Comparison of ENCODE assay signal across 22 cellular contexts in the genomic region with DNA sequence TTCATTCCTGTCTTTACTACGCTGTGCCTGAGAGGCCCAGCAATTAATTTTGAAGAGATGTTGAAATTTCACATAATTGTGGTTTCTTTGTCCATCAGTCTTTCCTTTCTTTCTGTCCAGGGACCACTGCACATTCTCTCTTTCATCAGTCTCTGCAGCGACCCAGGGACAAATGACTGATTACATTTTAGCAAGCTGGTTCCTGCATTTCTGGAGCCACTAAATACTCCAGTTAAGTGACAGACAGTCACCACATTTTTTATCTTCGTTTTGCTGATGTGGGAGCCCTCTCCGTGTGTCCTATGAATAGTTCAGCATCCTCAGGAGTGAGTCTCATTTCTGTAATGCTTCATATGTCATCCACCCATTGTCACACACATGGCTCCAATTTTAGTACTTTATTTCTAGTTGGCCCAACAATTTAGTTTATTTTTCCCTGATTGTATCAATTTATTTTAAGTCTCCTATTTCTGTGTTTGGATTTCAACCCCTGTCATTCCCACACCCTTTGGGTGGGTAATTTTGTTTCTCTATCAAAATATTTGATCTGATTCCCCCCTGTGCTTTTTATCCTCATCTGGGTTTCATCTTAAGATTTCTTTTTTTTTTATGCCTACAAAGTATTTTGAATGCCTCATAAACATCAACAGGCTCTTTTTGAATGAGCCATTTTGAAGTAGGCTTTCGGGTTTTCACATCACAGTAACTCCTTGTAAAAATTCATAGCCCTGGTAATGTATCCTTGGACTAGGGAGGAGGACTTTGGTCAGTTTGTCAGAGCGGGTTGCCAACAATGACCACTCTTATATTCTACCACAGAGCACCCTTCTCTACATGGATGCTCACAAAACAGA.
DNase-seq lines count a peak whose midpoint lies in the region; ATAC-seq and TF ChIP-seq lines count a peak whose summit lies in the region.
"Had no signal": no experiment of that assay in that cellular context is flagged by ENCODE, and none has a peak within 500 bp of the region (broad histone marks: within the 10 kb centered on the region; RNA-seq: fewer than 3 reads in every experiment).

No MANE protein-coding gene starts in this region.

- no peak for TF ChIP-seq POLR2A in vagina (IDR thresholded peaks at IDR 0.05)

- no peaks in the 10 kb centered on the region for H3K9me3 ChIP-seq in vagina
- H3K9me3 ChIP-seq: lower lobe of right lung, pancreas, uterus had no signal

- H3K36me3 ChIP-seq in BJ (ENCODE audit: control insufficient read depth, insufficient read depth, low read length) (no peaks in the 10 kb centered on the region), vagina (no peaks in the 10 kb centered on the region)
- H3K36me3 ChIP-seq: lower lobe of right lung, pancreas, uterus had no signal

- H3K36me3 Mint-ChIP-seq in mesothelial cell of epicardium, result peaks cover 5% of the 10 kb centered on the region
- H3K36me3 Mint-ChIP-seq: naive B cell had no signal

- DNase-seq in BJ (ENCODE audit: low read depth) (peak; percentile 69), NOMO-1 (lab: John Stamatoyannopoulos, UW; ENCODE audit: unreplicated experiment in 2 of 2) (peak; percentile 58 to 80), dedifferentiated amniotic fluid mesenchymal stem cell (ENCODE audit: extremely low spot score) (peak; percentile 39), mesothelial cell of epicardium (ENCODE audit: low spot score in 2 of 2, unreplicated experiment in 2 of 2) (no peak), vagina (ENCODE audit: extremely low spot score in 2 of 2) (no peak), T-helper 1 cell (no peak), iPS-NIHi11 (ENCODE audit: low spot score) (no peak)
- DNase-seq: activated CD4-positive, alpha-beta T cell treated with anti-CD3 and anti-CD28 coated beads, Interleukin-2, amount 10 ng/mL, durations not matched to agents 24 days and 14 days; activated effector memory CD4-positive, alpha-beta T cell treated with Interleukin-2 at 50 U/mL for 16 hours; anterior cingulate cortex; Calu3; endodermal cell; GDM1; lower lobe of right lung; naive B cell; NCI-H526 treated with DMSO at 0.1 percent for 48 hours; pancreas; PC-9; stimulated activated CD4-positive, alpha-beta T cell treated with anti-CD3 and anti-CD28 coated beads, Interleukin-4, amount 100 ng/mL, for 1 hour; uterus had no signal

- peak overlapping the region; percentile 74 for H3K27ac Mint-ChIP-seq in mesothelial cell of epicardium
- H3K27ac Mint-ChIP-seq: activated CD4-positive, alpha-beta T cell treated with anti-CD3 and anti-CD28 coated beads, Interleukin-2, amount 10 ng/mL, durations not matched to agents 24 days and 14 days; B cell; endodermal cell; naive B cell had no signal

- H3K27me3 ChIP-seq in BJ (ENCODE audit: control insufficient read depth, insufficient read depth, low read length), result no peaks in the 10 kb centered on the region
- no peaks in the 10 kb centered on the region for H3K27me3 ChIP-seq in vagina
- H3K27me3 ChIP-seq: pancreas, uterus had no signal

- H3K4me1 Mint-ChIP-seq in mesothelial cell of epicardium, result peaks cover 40% of the 10 kb centered on the region
- H3K4me1 Mint-ChIP-seq: activated CD4-positive, alpha-beta T cell treated with anti-CD3 and anti-CD28 coated beads, Interleukin-2, amount 10 ng/mL, durations not matched to agents 24 days and 14 days; B cell; endodermal cell; naive B cell had no signal

- intact Hi-C loops in vagina (cut with DNase I), result no loop called here

- H3K4me3 ChIP-seq in BJ (ENCODE audit: low read depth, low read length), result no peak overlapping the region
- no peak overlapping the region for H3K4me3 ChIP-seq in vagina
- H3K4me3 ChIP-seq: lower lobe of right lung, pancreas, PC-9, uterus had no signal

- no peak overlapping the region for H3K27ac ChIP-seq in vagina
- H3K27ac ChIP-seq: lower lobe of right lung, pancreas, PC-9, uterus had no signal

- ATAC-seq in activated CD4-positive, CD25-positive, alpha-beta regulatory T cell treated with anti-CD3 and anti-CD28 coated beads, Interleukin-2, amount 50 U/mL, for 24 hours, result no peak
- ATAC-seq: lower lobe of right lung, pancreas had no signal

- H3K27me3 Mint-ChIP-seq in mesothelial cell of epicardium (ENCODE audit: low read depth), result no peaks in the 10 kb centered on the region
- H3K27me3 Mint-ChIP-seq: activated CD4-positive, alpha-beta T cell treated with anti-CD3 and anti-CD28 coated beads, Interleukin-2, amount 10 ng/mL, durations not matched to agents 24 days and 14 days; B cell; naive B cell had no signal

- POLR2A ChIA-PET in BJ (lab: Charles Lee), result no interaction called here

- TF ChIP-seq CTCF in BJ (IDR thresholded peaks at IDR 0.05; ENCODE audit: insufficient read depth, low read depth, low read length) (no peak), mesothelial cell of epicardium (IDR thresholded peaks at IDR 0.05; ENCODE audit: unreplicated experiment) (no peak), vagina (IDR thresholded peaks at IDR 0.05) (no peak)

- H3K9me3 Mint-ChIP-seq in mesothelial cell of epicardium, result peaks cover 14% of the 10 kb centered on the region
- H3K9me3 Mint-ChIP-seq: activated CD4-positive, alpha-beta T cell treated with anti-CD3 and anti-CD28 coated beads, Interleukin-2, amount 10 ng/mL, durations not matched to agents 24 days and 14 days had no signal

- H3K4me3 Mint-ChIP-seq in mesothelial cell of epicardium, result no peak overlapping the region
- H3K4me3 Mint-ChIP-seq: activated CD4-positive, alpha-beta T cell treated with anti-CD3 and anti-CD28 coated beads, Interleukin-2, amount 10 ng/mL, durations not matched to agents 24 days and 14 days; B cell; endodermal cell; naive B cell had no signal

- CTCF ChIA-PET in BJ (lab: Yijun Ruan, JAX), result no interaction called here

- no peaks in the 10 kb centered on the region for H3K4me1 ChIP-seq in vagina
- H3K4me1 ChIP-seq: lower lobe of right lung, uterus had no signal

Comparison
In these comparisons a context has a peak if more than half of its experiments do, and no peak if none do; other contexts are left out.
1. DNase-seq: peak in BJ (single experiment), NOMO-1 (2 of 2) and dedifferentiated amniotic fluid mesenchymal stem cell (single experiment); none in mesothelial cell of epicardium (0 of 2), vagina (0 of 2), T-helper 1 cell (0 of 5) and iPS-NIHi11 (single experiment).